Comparison of ENCODE assay signal across 21 cellular contexts in the genomic region with DNA sequence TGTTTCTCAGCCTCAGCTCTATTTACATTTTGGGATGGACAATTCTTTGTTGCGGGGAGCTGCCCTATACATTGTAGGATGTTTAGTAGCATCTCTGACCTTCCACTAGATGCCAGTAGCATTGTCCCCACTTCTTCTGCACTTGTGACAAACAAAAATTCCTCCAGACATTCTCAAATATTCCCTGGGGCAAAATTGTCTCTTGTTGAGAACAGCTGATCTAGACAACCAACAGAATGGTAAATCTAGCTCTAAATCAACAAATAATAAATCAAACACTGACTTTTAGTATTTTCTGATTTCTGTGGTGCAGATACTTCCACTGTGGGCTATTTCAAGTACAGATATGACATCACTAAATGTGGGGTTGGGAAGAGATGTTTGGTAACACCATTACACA.
DNase-seq lines count a peak whose midpoint lies in the region; ATAC-seq and TF ChIP-seq lines count a peak whose summit lies in the region.
"Had no signal": no experiment of that assay in that cellular context is flagged by ENCODE, and none has a peak within 500 bp of the region (broad histone marks: within the 10 kb centered on the region; RNA-seq: fewer than 3 reads in every experiment).

No MANE protein-coding gene starts in this region.

- H3K4me3 Mint-ChIP-seq in HFFc6, result no peak overlapping the region
- H3K4me3 Mint-ChIP-seq: CD4-positive, CD25-positive, alpha-beta regulatory T cell had no signal

- no peak overlapping the region for H3K4ac ChIP-seq in mesendoderm (ENCODE audit: low read depth, low read length)

- TF ChIP-seq CTCF in HFFc6 (IDR thresholded peaks at IDR 0.05), result no peak; the same call in 1 of the 2 replicates
- peak; percentile 17; the same call in 1 of the 2 replicates for TF ChIP-seq CTCF in Panc1 (IDR thresholded peaks at IDR 0.05)

- H3K79me2 ChIP-seq in mesendoderm (ENCODE audit: control insufficient read depth, insufficient read depth, low read length), result no peaks in the 10 kb centered on the region

- no TSS peak for BruUV-seq in Panc1 (replicated peaks; lab: Mats Ljungman, UMichigan)

- H3K9me3 Mint-ChIP-seq in HFFc6, result no peaks in the 10 kb centered on the region
- H3K9me3 Mint-ChIP-seq: CD4-positive, CD25-positive, alpha-beta regulatory T cell had no signal

- no peak overlapping the region for H3K9ac ChIP-seq in mesendoderm (ENCODE audit: low read length)

- H3K4me1 Mint-ChIP-seq in HFFc6 (ENCODE audit: low read depth), result peaks cover 41% of the 10 kb centered on the region
- H3K4me1 Mint-ChIP-seq: CD4-positive, CD25-positive, alpha-beta regulatory T cell had no signal

- peak; percentile 59 for DNase-seq in EH (ENCODE audit: low read depth)
- peak; percentile 67 for DNase-seq in HFFc6
- no peak for DNase-seq in Panc1 (ENCODE audit: low read depth, low spot score)
- DNase-seq in mesendoderm, result peak; percentile 66
- DNase-seq in NCI-H748 treated with DMSO at 0.1 percent for 48 hours (lab: John Stamatoyannopoulos, UW), result no peak
- no peak for DNase-seq in activated T-cell treated with anti-CD3 and anti-CD28 coated beads, Interleukin-2, amount 50 U/mL, for 48 hours
- no peak for DNase-seq in T-helper 2 cell
- no peak for DNase-seq in left lobe of liver (ENCODE audit: low spot score)
- DNase-seq: CD4-positive, CD25-positive, alpha-beta regulatory T cell; GOT3; HCEC 1CT; KG1; MV-4-11; NCI-H1105 treated with DMSO at 0.1 percent for 48 hours; NCI-H2029 treated with DMSO at 0.1 percent for 48 hours; NCI-H226; NCI-H510A treated with DMSO at 0.1 percent for 48 hours; RPMI8226; SHP77 had no signal

- H3K56ac ChIP-seq in mesendoderm (ENCODE audit: low read length), result no peak overlapping the region

- H2BK15ac ChIP-seq in mesendoderm (replicated peaks; ENCODE audit: low read depth), result no peak overlapping the region

- ATAC-seq in Panc1 (no peak), left lobe of liver (no peak)
- ATAC-seq: A549, GM12878 had no signal

- no peak overlapping the region for H3K27ac ChIP-seq in Panc1 (ENCODE audit: low read length)
- H3K27ac ChIP-seq in mesendoderm (ENCODE audit: low read depth, low read length), result no peak overlapping the region
- H3K27ac ChIP-seq: A549 had no signal

- no peak overlapping the region for H3K4me2 ChIP-seq in mesendoderm (ENCODE audit: low read length)
- H3K4me2 ChIP-seq: A549 had no signal

- intact Hi-C loops in Panc1 (cut with micrococcal nuclease; ENCODE audit: unreplicated experiment), result no loop called here

- H3K79me1 ChIP-seq in mesendoderm (ENCODE audit: low read length), result no peaks in the 10 kb centered on the region

- no peak overlapping the region for H2BK5ac ChIP-seq in mesendoderm (ENCODE audit: low read length)

- POLR2A ChIA-PET in Panc1 (lab: Charles Lee), result no interaction called here

- no peak overlapping the region for H3K18ac ChIP-seq in mesendoderm (ENCODE audit: low read length)

- H4K5ac ChIP-seq in mesendoderm (ENCODE audit: low read length), result no peak overlapping the region

- no CpG with 5 or more reads among the region's 1 CpG for WGBS in mesendoderm (ENCODE audit: extremely low coverage, insufficient coverage, low lambda C conversion rate)

- in situ Hi-C loops in Panc1 (cut with HindIII; ENCODE audit: low pct_unique_long_range_greater_than_20kb, low sequenced_read_pairs), result no loop called here

- H3K27me3 Mint-ChIP-seq in HFFc6 (ENCODE audit: insufficient read depth), result no peaks in the 10 kb centered on the region

- no peak overlapping the region for H4K8ac ChIP-seq in mesendoderm (ENCODE audit: low read depth, low read length)

- no peak overlapping the region for H3K4me3 ChIP-seq in Panc1 (ENCODE audit: low read depth in 2 of 2, low read length in 2 of 2)
- H3K4me3 ChIP-seq in mesendoderm (ENCODE audit: low read length), result no peak overlapping the region
- H3K4me3 ChIP-seq: A549, GM12878 had no signal

- peaks cover 34% of the 10 kb centered on the region for H3K36me3 Mint-ChIP-seq in HFFc6 (ENCODE audit: low read depth)
- H3K36me3 Mint-ChIP-seq: CD4-positive, CD25-positive, alpha-beta regulatory T cell had no signal

- H3K27me3 ChIP-seq in Panc1 (ENCODE audit: control insufficient read depth, insufficient read depth, low read length) (no peaks in the 10 kb centered on the region), mesendoderm (ENCODE audit: insufficient read depth, low read length, poor library complexity) (no peaks in the 10 kb centered on the region)

- no peak overlapping the region for H2AK5ac ChIP-seq in mesendoderm (ENCODE audit: low read length)

- H2BK120ac ChIP-seq in mesendoderm (ENCODE audit: low read depth, low read length), result no peak overlapping the region

- H3K4me1 ChIP-seq in Panc1 (ENCODE audit: control insufficient read depth, insufficient read depth, low read length) (peaks cover 11% of the 10 kb centered on the region), mesendoderm (ENCODE audit: control insufficient read depth, low read depth, low read length) (peaks cover 3% of the 10 kb centered on the region)

- H3K9me3 ChIP-seq in Panc1 (ENCODE audit: control insufficient read depth, insufficient read depth, low read depth, low read length), result no peaks in the 10 kb centered on the region
- H3K9me3 ChIP-seq: A549 had no signal

- H3K27ac Mint-ChIP-seq in HFFc6, result peak overlapping the region; percentile 3; the same call in 1 of the 2 replicates
- H3K27ac Mint-ChIP-seq: CD4-positive, CD25-positive, alpha-beta regulatory T cell had no signal

- H3K23ac ChIP-seq in mesendoderm (ENCODE audit: low read length), result no peak overlapping the region

- CTCF ChIA-PET in Panc1 (lab: Charles Lee), result no interaction called here

- peaks cover 5% of the 10 kb centered on the region for H3K36me3 ChIP-seq in Panc1 (ENCODE audit: control insufficient read depth, insufficient read depth, low read length)
- no peaks in the 10 kb centered on the region for H3K36me3 ChIP-seq in mesendoderm (ENCODE audit: control insufficient read depth, insufficient read depth, low read length)

Comparison
In these comparisons a context has a peak if more than half of its experiments do, and no peak if none do; other contexts are left out.
1. DNase-seq: peak in EH (single experiment), HFFc6 (single experiment) and mesendoderm (single experiment); none in Panc1 (single experiment), NCI-H748 treated with DMSO at 0.1 percent for 48 hours (single experiment), activated T-cell treated with anti-CD3 and anti-CD28 coated beads, Interleukin-2, amount 50 U/mL, for 48 hours (0 of 2), T-helper 2 cell (0 of 5) and left lobe of liver (single experiment).